In the genomic region with DNA sequence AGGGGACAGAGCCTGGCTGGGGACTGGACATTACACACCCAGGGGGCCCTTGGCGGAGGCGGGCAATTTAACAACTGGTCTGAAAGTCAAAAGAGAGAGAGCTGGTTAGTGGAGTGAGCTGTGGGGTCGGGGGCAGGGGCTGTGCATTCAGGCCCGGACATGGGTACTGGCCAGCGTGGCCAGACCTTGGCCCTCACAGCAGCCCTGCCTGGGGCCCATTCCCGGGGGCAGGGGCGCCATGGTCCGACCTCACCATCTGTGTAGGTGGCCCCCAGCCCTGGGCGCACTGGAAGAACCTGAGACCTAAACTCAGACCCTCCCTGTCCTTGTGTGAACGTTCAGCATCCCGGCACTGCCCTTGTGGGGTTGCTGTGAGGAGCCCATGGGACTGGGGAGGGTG, we compare ENCODE assay signal across 16 cellular contexts. TPM values are rescaled to one million over a fixed set of nuclear protein-coding genes. Genes with fewer than 3 reads are reported as not detected.
DNase-seq lines count a peak whose midpoint lies in the region; ATAC-seq and TF ChIP-seq lines count a peak whose summit lies in the region.
"Had no signal": no experiment of that assay in that cellular context is flagged by ENCODE, and none has a peak within 500 bp of the region (broad histone marks: within the 10 kb centered on the region; RNA-seq: fewer than 3 reads in every experiment).

No MANE protein-coding gene starts in this region.

- DNase-seq in mammary epithelial cell, result no peak
- no peak for DNase-seq in MCF 10A (ENCODE audit: unreplicated experiment)
- peak; percentile 62 for DNase-seq in esophagus muscularis mucosa (ENCODE audit: extremely low spot score)
- DNase-seq in neural crest cell (ENCODE audit: low read depth, low spot score), result no peak
- DNase-seq in posterior vena cava (ENCODE audit: low spot score), result peak; percentile 77
- no peak for DNase-seq in mesendoderm
- DNase-seq: CD4-positive, alpha-beta memory T cell; DND-41; GDM1; GM23248; IMR-90 had no signal

- no peak overlapping the region for H4K5ac ChIP-seq in mesendoderm (ENCODE audit: low read length)

- H3K36me3 ChIP-seq in mammary epithelial cell (ENCODE audit: insufficient read depth, low read length), result no peaks in the 10 kb centered on the region
- H3K36me3 ChIP-seq in esophagus muscularis mucosa, result no peaks in the 10 kb centered on the region
- no peaks in the 10 kb centered on the region for H3K36me3 ChIP-seq in mesendoderm (ENCODE audit: control insufficient read depth, insufficient read depth, low read length)

- H3K4ac ChIP-seq in mesendoderm (ENCODE audit: low read depth, low read length), result no peak overlapping the region

- no peak overlapping the region for H2BK5ac ChIP-seq in mesendoderm (ENCODE audit: low read length)

- H3K27ac Mint-ChIP-seq in MCF 10A (ENCODE audit: low read depth, unreplicated experiment), result no peak overlapping the region
- H3K27ac Mint-ChIP-seq in neural crest cell (ENCODE audit: unreplicated experiment), result peak overlapping the region; percentile 50
- H3K27ac Mint-ChIP-seq: B cell; CD4-positive, alpha-beta memory T cell had no signal

- H3K4me3 ChIP-seq in mammary epithelial cell (replicated peaks in 1 of 3; ENCODE audit: insufficient read depth in 1 of 3, low read depth in 2 of 3, low read length in 3 of 3) (no peak overlapping the region), esophagus muscularis mucosa (no peak overlapping the region), mesendoderm (ENCODE audit: low read length) (no peak overlapping the region)
- H3K4me3 ChIP-seq: GM23248 had no signal

- H3K4me1 ChIP-seq in mammary epithelial cell (ENCODE audit: insufficient read depth, low read length) (peaks cover 34% of the 10 kb centered on the region), esophagus muscularis mucosa (no peaks in the 10 kb centered on the region), mesendoderm (ENCODE audit: control insufficient read depth, low read depth, low read length) (peaks cover 2% of the 10 kb centered on the region)

- BruUV-seq in mammary epithelial cell (replicated peaks; lab: Mats Ljungman, UMichigan), result no TSS peak
- no TSS peak for BruUV-seq in MCF 10A (replicated peaks; lab: Mats Ljungman, UMichigan)

- CTCF ChIA-PET in mammary epithelial cell (lab: Charles Lee; ENCODE audit: low non-redundant PET) (no interaction called here), MCF 10A (lab: Yijun Ruan, JAX) (no interaction called here)

- H3K56ac ChIP-seq in mesendoderm (ENCODE audit: low read length), result no peak overlapping the region

- no peak overlapping the region for H3K9ac ChIP-seq in mammary epithelial cell (ENCODE audit: insufficient read depth, low read length)
- H3K9ac ChIP-seq in mesendoderm (ENCODE audit: low read length), result no peak overlapping the region
- H3K9ac ChIP-seq: GM23248 had no signal

- TF ChIP-seq EP300 in esophagus muscularis mucosa (IDR thresholded peaks at IDR 0.05), result no peak

- intact Hi-C loops in mammary epithelial cell (cut with micrococcal nuclease) (no loop called here), MCF 10A (cut with micrococcal nuclease) (loop anchor here (10.0 kb wide), 1 partner anchor 590 kb away; no protein-coding TSS in a partner anchor), esophagus muscularis mucosa (cut with DNase I) (no loop called here), posterior vena cava (cut with DNase I) (loop anchor here in 1 of 2 donors (5.0 to 10.0 kb wide), 2 partner anchors 1060 to 1563 kb away; no protein-coding TSS in a partner anchor)

- no peak overlapping the region for H2BK120ac ChIP-seq in mesendoderm (ENCODE audit: low read depth, low read length)

- TF ChIP-seq POLR2A in esophagus muscularis mucosa (IDR thresholded peaks at IDR 0.05; ENCODE audit: low read depth), result no peak

- no peak overlapping the region for H3K18ac ChIP-seq in mesendoderm (ENCODE audit: low read length)

- no peaks in the 10 kb centered on the region for H4K20me1 ChIP-seq in mammary epithelial cell (ENCODE audit: insufficient read depth, low read length)

- in situ Hi-C loops in mammary epithelial cell (cut with MboI; ENCODE audit: low sequenced_read_pairs in 2 of 2), result loop anchor here in 1 of 2 donors (25.0 kb wide), 1 partner anchor 148 kb away; no protein-coding TSS in a partner anchor

- peak overlapping the region; percentile 69 for H2AFZ ChIP-seq in mammary epithelial cell (ENCODE audit: low read depth, low read length)
- H2AFZ ChIP-seq: GM23248 had no signal

- H3K4me3 Mint-ChIP-seq in MCF 10A (ENCODE audit: unreplicated experiment) (no peak overlapping the region), neural crest cell (no peak overlapping the region)
- H3K4me3 Mint-ChIP-seq: B cell; CD4-positive, alpha-beta memory T cell had no signal

- 76% methylated on average over 10 of the region's 11 CpGs for WGBS in mammary epithelial cell (ENCODE audit: low coverage, missing lambda C conversion rate)
- 92% methylated on average over 8 of the region's 11 CpGs for WGBS in esophagus muscularis mucosa
- WGBS in mesendoderm (ENCODE audit: extremely low coverage, insufficient coverage, low lambda C conversion rate), result no CpG with 5 or more reads among the region's 11 CpGs

- no peak overlapping the region for H4K8ac ChIP-seq in mesendoderm (ENCODE audit: low read depth, low read length)

- H3K27me3 ChIP-seq in mammary epithelial cell (ENCODE audit: insufficient read depth, low read length), result no peaks in the 10 kb centered on the region
- H3K27me3 ChIP-seq in esophagus muscularis mucosa, result peaks cover 0 to 11% (median 0%) of the 10 kb centered on the region in 4 donors
- H3K27me3 ChIP-seq in mesendoderm (ENCODE audit: insufficient read depth, low read length, poor library complexity), result no peaks in the 10 kb centered on the region

- H3K27me3 Mint-ChIP-seq in MCF 10A (ENCODE audit: insufficient read depth, unreplicated experiment), result no peaks in the 10 kb centered on the region
- no peaks in the 10 kb centered on the region for H3K27me3 Mint-ChIP-seq in neural crest cell (ENCODE audit: low read depth)
- H3K27me3 Mint-ChIP-seq: B cell had no signal

- no peak overlapping the region for H3K23ac ChIP-seq in mesendoderm (ENCODE audit: low read length)

- H3K4me2 ChIP-seq in mammary epithelial cell (ENCODE audit: insufficient read depth, low read depth, low read length) (no peak overlapping the region), mesendoderm (ENCODE audit: low read length) (no peak overlapping the region)

- dilution Hi-C loops in mammary epithelial cell (cut with HindIII; ENCODE audit: low sequenced_read_pairs), result no loop called here

- H3K79me2 ChIP-seq in mammary epithelial cell (ENCODE audit: insufficient read depth, low read length), result no peaks in the 10 kb centered on the region
- H3K79me2 ChIP-seq in mesendoderm (ENCODE audit: control insufficient read depth, insufficient read depth, low read length), result no peaks in the 10 kb centered on the region

- H3K9me3 Mint-ChIP-seq in MCF 10A (ENCODE audit: unreplicated experiment) (no peaks in the 10 kb centered on the region), neural crest cell (no peaks in the 10 kb centered on the region)
- H3K9me3 Mint-ChIP-seq: CD4-positive, alpha-beta memory T cell had no signal

- H3K4me1 Mint-ChIP-seq in MCF 10A (ENCODE audit: insufficient read depth, unreplicated experiment) (peaks cover 6% of the 10 kb centered on the region), neural crest cell (peaks cover 6% of the 10 kb centered on the region)

- H3K36me3 Mint-ChIP-seq in MCF 10A (ENCODE audit: insufficient read depth, unreplicated experiment) (no peaks in the 10 kb centered on the region), neural crest cell (ENCODE audit: low read depth) (no peaks in the 10 kb centered on the region)
- H3K36me3 Mint-ChIP-seq: CD4-positive, alpha-beta memory T cell had no signal

- POLR2A ChIA-PET in MCF 10A (lab: Yijun Ruan, JAX), result interaction anchor here (1.1 to 2.6 kb wide), 4 partner anchors 8 to 76 kb away, joined by 3 to 10 read pairs (median 4); a partner anchor contains a TSS

- no peak overlapping the region for H2AK5ac ChIP-seq in mesendoderm (ENCODE audit: low read length)

- ATAC-seq in HG03039 (IDR thresholded peaks at IDR 0.05; ENCODE audit: unreplicated experiment), result no peak
- ATAC-seq in GM18502 (IDR thresholded peaks at IDR 0.05; ENCODE audit: poor library complexity, unreplicated experiment), result no peak
- ATAC-seq: HCT116 had no signal

- H2BK15ac ChIP-seq in mesendoderm (replicated peaks; ENCODE audit: low read depth), result no peak overlapping the region

- no peaks in the 10 kb centered on the region for H3K9me3 ChIP-seq in mammary epithelial cell (replicated peaks; ENCODE audit: insufficient read depth, low read length)
- H3K9me3 ChIP-seq in esophagus muscularis mucosa, result no peaks in the 10 kb centered on the region

- TF ChIP-seq CTCF in mammary epithelial cell (conservative IDR thresholded peaks at IDR 0.05 in 1 of 2, IDR thresholded peaks at IDR 0.05 in 1 of 2; ENCODE audit: extremely low read depth in 1 of 2, insufficient read depth in 1 of 2, low read depth in 1 of 2, low read length in 2 of 2) (no peak), MCF 10A (IDR thresholded peaks at IDR 0.05; ENCODE audit: unreplicated experiment) (no peak), esophagus muscularis mucosa (IDR thresholded peaks at IDR 0.05) (no peak), neural crest cell (conservative IDR thresholded peaks at IDR 0.05) (no peak)

- H3K79me1 ChIP-seq in mesendoderm (ENCODE audit: low read length), result no peaks in the 10 kb centered on the region

- H3K27ac ChIP-seq in mammary epithelial cell (ENCODE audit: insufficient read depth, low read depth, low read length) (no peak overlapping the region), esophagus muscularis mucosa (replicated peaks in 1 of 4) (no peak overlapping the region), mesendoderm (ENCODE audit: low read depth, low read length) (no peak overlapping the region)
- H3K27ac ChIP-seq: C4-2B, GM23248 had no signal

RNA-seq across cellular contexts. Expression of a gene that starts 5.0 kb away (rescaled TPM):
- 1 to 10 TPM in 1 of 2 donors, not detected in 1; 2.5 TPM for total RNA-seq in mammary epithelial cell
- 0.10 TPM for polyA plus RNA-seq in mammary epithelial cell
- polyA minus RNA-seq in mammary epithelial cell, result not detected
- not detected in 2 replicates for total RNA-seq in MCF 10A (2022)
- 1 to 10 TPM in 2 of 4 donors, under 1 TPM in 1, not detected in 1; 0.99 to 1.9 (median 1.1) TPM for total RNA-seq in esophagus muscularis mucosa
- total RNA-seq in neural crest cell, result 0.14 and 0.19 TPM in 2 replicates
- total RNA-seq in posterior vena cava, result not detected
- 3.5 TPM for polyA plus RNA-seq in mesendoderm (2013, experiment 1 of 2)
- 3.7 TPM for polyA plus RNA-seq in mesendoderm (2013, experiment 2 of 2)
- total RNA-seq: B cell; CD4-positive, alpha-beta memory T cell; GM23248; IMR-90 had no signal
- polyA plus RNA-seq: CD4-positive, alpha-beta memory T cell; GM23248; IMR-90 had no signal

RNA-seq across cellular contexts. Expression of a gene that starts 31.8 kb away (rescaled TPM):
- total RNA-seq in mammary epithelial cell (10 to 100 TPM; 40.1 to 44.0 TPM), MCF 10A (2022) (36.1 and 57.2 TPM in 2 replicates), esophagus muscularis mucosa (10 to 100 TPM; 19.5 to 33.5 (median 24.9) TPM), neural crest cell (77.2 and 88.6 TPM in 2 replicates), posterior vena cava (10 to 100 TPM; 28.4 to 45.0 TPM)
- polyA plus RNA-seq in mammary epithelial cell, result 42.5 TPM
- polyA minus RNA-seq in mammary epithelial cell, result 30.0 TPM
- 27.0 TPM for polyA plus RNA-seq in mesendoderm (2013, experiment 1 of 2)
- polyA plus RNA-seq in mesendoderm (2013, experiment 2 of 2), result 27.9 TPM

RNA-seq across cellular contexts. Expression of a gene that starts 32.0 kb away (rescaled TPM):
- total RNA-seq in mammary epithelial cell, result 10 to 100 TPM in 1 of 2 donors, 1 to 10 TPM in 1; 4.0 to 11.0 TPM
- 5.8 TPM for polyA plus RNA-seq in mammary epithelial cell
- not detected for polyA minus RNA-seq in mammary epithelial cell
- 11.7 and 13.8 TPM in 2 replicates for total RNA-seq in MCF 10A (2022)
- 1 to 10 TPM; 3.0 to 5.0 (median 3.6) TPM for total RNA-seq in esophagus muscularis mucosa
- total RNA-seq in neural crest cell, result 9.7 and 13.6 TPM in 2 replicates
- total RNA-seq in posterior vena cava, result 1 to 10 TPM; 6.0 to 6.5 TPM
- polyA plus RNA-seq in mesendoderm (2013, experiment 1 of 2), result 2.6 TPM
- 2.4 TPM for polyA plus RNA-seq in mesendoderm (2013, experiment 2 of 2)

RNA-seq across cellular contexts. Expression of a gene that starts 49.7 kb away (rescaled TPM):
- total RNA-seq in mammary epithelial cell, result under 1 TPM in 1 of 2 donors, not detected in 1; 0.16 TPM
- polyA plus RNA-seq in mammary epithelial cell, result 0.02 TPM
- not detected for polyA minus RNA-seq in mammary epithelial cell
- 0.17 TPM in 1 of 2 replicates, not detected in the other for total RNA-seq in MCF 10A (2022)
- total RNA-seq in esophagus muscularis mucosa, result under 1 TPM in 1 of 4 donors, not detected in 3; 0.06 TPM
- 0.70 and 0.91 TPM in 2 replicates for total RNA-seq in neural crest cell
- total RNA-seq in posterior vena cava, result not detected
- 0.06 TPM for polyA plus RNA-seq in mesendoderm (2013, experiment 1 of 2)
- 0.07 TPM for polyA plus RNA-seq in mesendoderm (2013, experiment 2 of 2)
- total RNA-seq: GM23248, IMR-90 had no signal
- polyA plus RNA-seq: CD4-positive, alpha-beta memory T cell; GM23248; IMR-90 had no signal

RNA-seq across cellular contexts. Expression of a gene that starts 52.8 kb away (rescaled TPM):
- 100 to 1,000 TPM; 442 to 862 TPM for total RNA-seq in mammary epithelial cell
- 1,097 TPM for polyA plus RNA-seq in mammary epithelial cell
- 959 TPM for polyA minus RNA-seq in mammary epithelial cell
- 1,134 and 1,200 TPM in 2 replicates for total RNA-seq in MCF 10A (2022)
- 100 to 1,000 TPM; 778 to 889 (median 812) TPM for total RNA-seq in esophagus muscularis mucosa
- 1,242 and 1,309 TPM in 2 replicates for total RNA-seq in neural crest cell
- 100 to 1,000 TPM; 596 to 706 TPM for total RNA-seq in posterior vena cava
- polyA plus RNA-seq in mesendoderm (2013, experiment 1 of 2), result 1,698 TPM
- polyA plus RNA-seq in mesendoderm (2013, experiment 2 of 2), result 1,742 TPM

Comparison
In these comparisons a context has a peak if more than half of its experiments do, and no peak if none do; other contexts are left out.
1. DNase-seq: peak in esophagus muscularis mucosa (single experiment) and posterior vena cava (single experiment); none in mammary epithelial cell (single experiment), MCF 10A (single experiment), neural crest cell (single experiment) and mesendoderm (single experiment).